In genomic region chr4:38858097-38858420, GRCh38 we compare ENCODE assay signal across 1 cellular context.
TF ChIP-seq lines count a peak whose summit lies in the region.

No MANE protein-coding gene starts in this region.

TF ChIP-seq in IMR-90, 13 proteins besides CTCF, POLR2A, EP300 and RAD21:
- TF ChIP-seq MAFK (IDR thresholded peaks at IDR 0.05; ENCODE audit: low read depth, low read length) (no peak), NFE2L2 (IDR thresholded peaks at IDR 0.05; ENCODE audit: low read depth, low read length) (no peak)
